In the genomic region with DNA sequence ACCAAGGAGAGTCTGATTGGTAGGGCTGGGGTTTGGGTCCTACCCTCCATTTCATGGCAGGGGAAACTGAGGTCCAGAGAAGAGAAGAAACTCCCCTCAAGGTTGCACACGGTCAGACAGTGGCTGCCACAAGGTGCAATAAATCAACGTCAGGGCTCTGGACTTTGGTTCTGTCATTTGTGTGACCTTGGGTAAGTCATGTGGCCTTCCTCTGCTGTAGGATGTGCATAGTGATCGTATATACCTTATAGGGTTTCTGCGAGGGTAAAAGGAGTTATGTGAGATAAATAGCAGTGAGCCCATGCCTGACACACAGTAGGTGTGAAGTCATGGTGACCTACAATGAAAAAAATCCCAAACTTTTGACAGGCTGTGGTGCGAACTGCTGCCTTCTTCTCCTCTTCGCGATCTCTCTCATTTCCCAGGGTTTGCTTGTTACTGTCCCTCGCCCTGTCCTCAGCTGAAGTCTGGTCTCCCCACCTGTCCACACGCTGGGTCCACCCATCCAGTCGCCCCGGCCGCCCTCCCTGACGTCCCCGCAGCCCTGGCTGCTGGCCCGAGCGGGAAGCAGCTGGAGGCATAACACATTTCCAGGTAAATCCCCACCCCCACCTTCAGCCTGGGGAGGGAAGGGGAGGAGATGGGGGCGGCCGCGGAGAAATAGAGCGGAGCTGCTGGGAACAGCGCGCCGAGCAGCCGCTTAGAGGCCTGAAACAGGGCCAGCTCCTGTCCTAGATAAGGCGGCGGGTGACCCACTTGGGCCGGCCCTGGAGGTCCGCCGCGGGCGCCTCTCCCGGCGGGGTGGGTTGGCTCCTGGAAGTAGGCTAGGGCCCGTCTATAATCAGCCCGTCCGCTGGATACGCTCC, we compare ENCODE assay signal across 1 cellular context.
TF ChIP-seq lines count a peak whose summit lies in the region.

No MANE protein-coding gene starts in this region.

TF ChIP-seq in GM12878, 131 proteins besides CTCF, POLR2A, EP300 and RAD21 (continued from another document):
- TF ChIP-seq, protein P1, sequence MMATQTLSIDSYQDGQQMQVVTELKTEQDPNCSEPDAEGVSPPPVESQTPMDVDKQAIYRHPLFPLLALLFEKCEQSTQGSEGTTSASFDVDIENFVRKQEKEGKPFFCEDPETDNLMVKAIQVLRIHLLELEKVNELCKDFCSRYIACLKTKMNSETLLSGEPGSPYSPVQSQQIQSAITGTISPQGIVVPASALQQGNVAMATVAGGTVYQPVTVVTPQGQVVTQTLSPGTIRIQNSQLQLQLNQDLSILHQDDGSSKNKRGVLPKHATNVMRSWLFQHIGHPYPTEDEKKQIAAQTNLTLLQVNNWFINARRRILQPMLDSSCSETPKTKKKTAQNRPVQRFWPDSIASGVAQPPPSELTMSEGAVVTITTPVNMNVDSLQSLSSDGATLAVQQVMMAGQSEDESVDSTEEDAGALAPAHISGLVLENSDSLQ (IDR thresholded peaks at IDR 0.05) = peak; percentile 37; the same call in 1 of the 2 replicates
- no peak for TF ChIP-seq ZNF384 (IDR thresholded peaks at IDR 0.05; ENCODE audit: borderline replicate concordance, low read depth, low read length)
